In the genomic region with DNA sequence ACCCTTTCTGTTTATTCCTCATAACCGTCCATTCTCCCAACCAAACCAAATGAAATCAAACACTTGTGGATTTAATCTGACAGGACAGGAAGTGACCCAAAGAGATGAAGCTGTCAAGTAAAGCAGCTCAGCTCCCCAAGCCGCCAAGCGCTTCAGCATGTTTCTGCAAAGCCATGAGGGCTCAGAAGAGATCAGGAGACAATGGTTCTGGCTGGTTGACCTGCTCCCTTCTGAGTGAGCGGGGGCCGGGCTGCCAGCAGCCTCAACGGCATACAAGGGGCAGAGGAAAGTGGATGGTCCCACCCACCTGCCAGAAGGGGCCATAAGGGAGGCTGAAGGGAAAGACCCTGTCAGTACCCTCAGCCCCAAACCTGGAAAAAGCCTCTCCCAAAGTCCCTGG, we compare ENCODE assay signal across 16 cellular contexts. TPM values are rescaled to one million over a fixed set of nuclear protein-coding genes. Genes with fewer than 3 reads are reported as not detected.
DNase-seq lines count a peak whose midpoint lies in the region; ATAC-seq and TF ChIP-seq lines count a peak whose summit lies in the region.
"Had no signal": no experiment of that assay in that cellular context is flagged by ENCODE, and none has a peak within 500 bp of the region (broad histone marks: within the 10 kb centered on the region; RNA-seq: fewer than 3 reads in every experiment).

No MANE protein-coding gene starts in this region.

- no peaks in the 10 kb centered on the region for H3K27me3 Mint-ChIP-seq in activated T-cell treated with anti-CD3 and anti-CD28 coated beads, Interleukin-2, amount 50 U/mL, for 24 hours
- H3K27me3 Mint-ChIP-seq in glutamatergic neuron (ENCODE audit: unreplicated experiment) = peaks cover 26% of the 10 kb centered on the region
- no peaks in the 10 kb centered on the region for H3K27me3 Mint-ChIP-seq in osteocyte (ENCODE audit: unreplicated experiment)
- peaks cover 0 to 2% (median 0%) of the 10 kb centered on the region in 3 donors for H3K27me3 Mint-ChIP-seq in CD14-positive monocyte (ENCODE audit: low read depth in 3 of 3)
- H3K27me3 Mint-ChIP-seq: CD4-positive, alpha-beta memory T cell; dendritic cell treated with granulocyte-macrophage colony-stimulating factor and Interleukin-4, amounts not matched to agents 40 ng/mL and 50 ng/mL, for 4 days; T-cell had no signal

- no peak for TF ChIP-seq POLR2A in tibial nerve (IDR thresholded peaks at IDR 0.05)

- intact Hi-C loops in CD14-positive monocyte (cut with micrococcal nuclease) = no loop called here

- H3K4me3 Mint-ChIP-seq in activated T-cell treated with anti-CD3 and anti-CD28 coated beads, Interleukin-2, amount 50 U/mL, for 24 hours = no peak overlapping the region
- H3K4me3 Mint-ChIP-seq in glutamatergic neuron (ENCODE audit: unreplicated experiment) (peak overlapping the region; percentile 32), osteocyte (ENCODE audit: unreplicated experiment) (no peak overlapping the region), CD14-positive monocyte (no peak overlapping the region)
- H3K4me3 Mint-ChIP-seq: CD4-positive, alpha-beta memory T cell; dendritic cell treated with granulocyte-macrophage colony-stimulating factor and Interleukin-4, amounts not matched to agents 40 ng/mL and 50 ng/mL, for 4 days; T-cell had no signal

- WGBS in tibial nerve, 2 donors = 49 to 55% methylated on average over 6 of the region's 6 CpGs

- H3K79me2 ChIP-seq in MM.1S (ENCODE audit: low read length) = no peaks in the 10 kb centered on the region

- H3K27me3 ChIP-seq in tibial nerve (no peaks in the 10 kb centered on the region), MM.1S (replicated peaks; ENCODE audit: insufficient read depth, low read length) (no peaks in the 10 kb centered on the region)
- H3K27me3 ChIP-seq: Peyer's patch had no signal

- H3K9me2 ChIP-seq in MM.1S (replicated peaks; ENCODE audit: insufficient read depth, low read length) = no peaks in the 10 kb centered on the region

- no peaks in the 10 kb centered on the region for H3K9me3 ChIP-seq in tibial nerve
- H3K9me3 ChIP-seq in MM.1S (replicated peaks; ENCODE audit: insufficient read depth, low read length) = no peaks in the 10 kb centered on the region
- H3K9me3 ChIP-seq: Peyer's patch had no signal

- H3K9ac ChIP-seq in MM.1S (ENCODE audit: low read length) = no peak overlapping the region

- H3K27ac ChIP-seq in tibial nerve (peak overlapping the region in 3 of 4 donors; percentile 1 to 79 (median 73)), MM.1S (ENCODE audit: low read length) (no peak overlapping the region)

- no peak for ATAC-seq in HG03342 (IDR thresholded peaks at IDR 0.05; ENCODE audit: unreplicated experiment)
- ATAC-seq: GM12878, T-cell had no signal

- H3K4me2 ChIP-seq in MM.1S (ENCODE audit: low read depth, low read length) = no peak overlapping the region

- no peak for DNase-seq in activated T-cell treated with anti-CD3 and anti-CD28 coated beads, Interleukin-2, amount 50 U/mL, for 24 hours
- DNase-seq in activated T-cell treated with anti-CD3 and anti-CD28 coated beads, Interleukin-2, amount 50 U/mL, for 1 hour = no peak
- DNase-seq in glutamatergic neuron (no peak), osteocyte (ENCODE audit: extremely low spot score, unreplicated experiment) (no peak), tibial nerve (ENCODE audit: low spot score in 2 of 2) (no peak), CD14-positive monocyte (ENCODE audit: low spot score) (no peak), MM.1S (no peak)
- DNase-seq: activated CD8-positive, alpha-beta memory T cell treated with anti-CD3 and anti-CD28 coated beads, Interleukin-2, amount 50 U/mL, for 48 hours; CD4-positive, alpha-beta memory T cell; NCI-H1930; NCI-H526; Peyer's patch; T-cell had no signal

- TF ChIP-seq CTCF in glutamatergic neuron (IDR thresholded peaks at IDR 0.05; ENCODE audit: partially characterized antibody, unreplicated experiment) = no peak
- TF ChIP-seq CTCF in osteocyte (IDR thresholded peaks at IDR 0.05) = no peak
- TF ChIP-seq CTCF in tibial nerve (IDR thresholded peaks at IDR 0.05) = no peak
- TF ChIP-seq CTCF in CD14-positive monocyte (IDR thresholded peaks at IDR 0.05) = no peak
- no peak for TF ChIP-seq CTCF in MM.1S (IDR thresholded peaks at IDR 0.05; ENCODE audit: low read length)

- H2AFZ ChIP-seq in MM.1S (ENCODE audit: low read length) = no peak overlapping the region

- peaks cover 19 to 77% (median 29%) of the 10 kb centered on the region in 3 donors for H3K36me3 ChIP-seq in tibial nerve
- H3K36me3 ChIP-seq in MM.1S (replicated peaks; ENCODE audit: insufficient read depth, low read length) = no peaks in the 10 kb centered on the region

- H3K27ac Mint-ChIP-seq in activated T-cell treated with anti-CD3 and anti-CD28 coated beads, Interleukin-2, amount 50 U/mL, for 24 hours = peak overlapping the region; percentile 17
- H3K27ac Mint-ChIP-seq in glutamatergic neuron (ENCODE audit: unreplicated experiment) (peak overlapping the region; percentile 85), osteocyte (ENCODE audit: unreplicated experiment) (peak overlapping the region; percentile 67), CD14-positive monocyte (peak overlapping the region in 1 of 7 donors; percentile 79)

- H3K4me1 Mint-ChIP-seq in activated T-cell treated with anti-CD3 and anti-CD28 coated beads, Interleukin-2, amount 50 U/mL, for 24 hours (ENCODE audit: low read depth) = peaks cover 9% of the 10 kb centered on the region
- H3K4me1 Mint-ChIP-seq in glutamatergic neuron (ENCODE audit: low read depth, unreplicated experiment) (peaks cover 40% of the 10 kb centered on the region), osteocyte (ENCODE audit: unreplicated experiment) (peaks cover 29% of the 10 kb centered on the region), CD14-positive monocyte (no peaks in the 10 kb centered on the region)

- peaks cover 84% of the 10 kb centered on the region for H3K36me3 Mint-ChIP-seq in activated T-cell treated with anti-CD3 and anti-CD28 coated beads, Interleukin-2, amount 50 U/mL, for 24 hours (ENCODE audit: low read depth)
- H3K36me3 Mint-ChIP-seq in glutamatergic neuron (ENCODE audit: unreplicated experiment) (peaks cover 5% of the 10 kb centered on the region), osteocyte (ENCODE audit: unreplicated experiment) (peaks cover 25% of the 10 kb centered on the region), CD14-positive monocyte (peaks cover 83 to 95% of the 10 kb centered on the region in 2 donors)

- no peaks in the 10 kb centered on the region for H4K20me1 ChIP-seq in MM.1S (ENCODE audit: insufficient read depth, low read length)

- no peak for TF ChIP-seq EP300 in tibial nerve (IDR thresholded peaks at IDR 0.05)

- H3F3A ChIP-seq in MM.1S (ENCODE audit: insufficient read depth, low read length) = no peaks in the 10 kb centered on the region

- peaks cover 0 to 68% (median 31%) of the 10 kb centered on the region in 4 donors for H3K4me1 ChIP-seq in tibial nerve
- no peaks in the 10 kb centered on the region for H3K4me1 ChIP-seq in MM.1S (ENCODE audit: low read length)

- H3K4me3 ChIP-seq in tibial nerve (no peak overlapping the region), MM.1S (ENCODE audit: low read length) (no peak overlapping the region)
- H3K4me3 ChIP-seq: GM12878, Peyer's patch had no signal

- H3K9me3 Mint-ChIP-seq in activated T-cell treated with anti-CD3 and anti-CD28 coated beads, Interleukin-2, amount 50 U/mL, for 24 hours = no peaks in the 10 kb centered on the region
- H3K9me3 Mint-ChIP-seq in glutamatergic neuron (ENCODE audit: unreplicated experiment) (peaks cover 31% of the 10 kb centered on the region), osteocyte (ENCODE audit: unreplicated experiment) (no peaks in the 10 kb centered on the region), CD14-positive monocyte (peaks cover 0 to 2% (median 0%) of the 10 kb centered on the region in 7 donors)
- H3K9me3 Mint-ChIP-seq: dendritic cell treated with granulocyte-macrophage colony-stimulating factor and Interleukin-4, amounts not matched to agents 40 ng/mL and 50 ng/mL, for 4 days; T-cell had no signal

RNA-seq across cellular contexts. Expression of a gene that starts 45.3 kb away (rescaled TPM):
- total RNA-seq in glutamatergic neuron (ENCODE audit: unreplicated experiment) (6.1 TPM), osteocyte (2.9 and 3.2 TPM in 2 replicates), tibial nerve (10 to 100 TPM in 1 of 4 donors, 1 to 10 TPM in 3; 5.4 to 15.1 (median 7.6) TPM)
- not detected for polyA plus RNA-seq in CD14-positive monocyte
